ENCODE assay signal across 11 cellular contexts in the genomic region with DNA sequence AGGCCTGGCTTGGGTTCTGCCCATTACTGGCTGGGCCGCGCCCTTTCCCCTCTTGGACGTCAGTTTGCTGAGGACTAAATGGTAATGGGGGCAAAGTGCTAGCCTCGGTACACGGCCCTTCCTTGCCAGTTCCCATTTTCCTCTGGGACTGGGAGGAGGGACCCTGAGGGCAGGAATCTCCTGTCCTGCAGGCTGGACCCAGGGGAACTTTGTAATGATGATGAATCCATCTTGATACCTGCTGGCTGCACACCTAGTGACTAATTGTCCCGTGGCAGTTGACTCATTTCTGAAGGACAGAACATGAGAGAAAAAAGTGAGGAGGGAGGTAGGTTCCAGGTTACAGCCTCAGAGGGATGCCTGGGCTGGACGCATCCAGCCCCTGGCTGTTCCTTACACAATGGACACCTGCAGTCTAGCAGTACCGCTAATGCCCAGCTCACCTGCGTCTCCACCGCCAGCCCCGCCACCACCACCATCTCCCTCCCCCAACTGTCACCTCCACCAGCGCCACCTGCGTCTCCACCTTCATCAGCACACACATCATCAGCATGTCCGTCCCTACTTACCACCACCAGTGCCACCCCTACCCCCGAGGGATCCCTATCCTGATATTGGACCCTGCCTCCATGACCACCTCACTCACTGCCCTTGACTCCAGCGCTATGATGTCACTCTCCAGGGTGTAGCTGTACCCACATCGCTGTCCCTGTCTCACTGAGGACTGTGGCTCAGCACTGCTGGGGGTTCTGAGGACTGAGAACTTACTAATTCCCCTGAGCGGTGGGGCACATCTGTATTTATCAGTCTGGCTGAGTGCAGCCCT. TPM values are rescaled to one million over a fixed set of nuclear protein-coding genes. Genes with fewer than 3 reads are reported as not detected.
DNase-seq lines count a peak whose midpoint lies in the region; ATAC-seq lines count a peak whose summit lies in the region.
"Had no signal": no experiment of that assay in that cellular context is flagged by ENCODE, and none has a peak within 500 bp of the region (broad histone marks: within the 10 kb centered on the region; RNA-seq: fewer than 3 reads in every experiment).

No MANE protein-coding gene starts in this region.

- no peak overlapping the region for H3K27ac Mint-ChIP-seq in activated CD8-positive, alpha-beta T cell treated with anti-CD3 and anti-CD28 coated beads, Interleukin-2, amount 10 ng/mL, durations not matched to agents 7 days and 5 days
- peak overlapping the region; percentile 8 to 87 (median 63) for H3K27ac Mint-ChIP-seq in naive thymus-derived CD4-positive, alpha-beta T cell

- H3K27me3 Mint-ChIP-seq in activated CD8-positive, alpha-beta T cell treated with anti-CD3 and anti-CD28 coated beads, Interleukin-2, amount 10 ng/mL, durations not matched to agents 7 days and 5 days (ENCODE audit: low read depth): no peaks in the 10 kb centered on the region
- no peaks in the 10 kb centered on the region for H3K27me3 Mint-ChIP-seq in naive thymus-derived CD4-positive, alpha-beta T cell

- H3K27ac ChIP-seq in naive thymus-derived CD4-positive, alpha-beta T cell (ENCODE audit: low read depth, low read length): no peak overlapping the region
- H3K27ac ChIP-seq: HL-60, psoas muscle had no signal

- no peaks in the 10 kb centered on the region for H3K9me3 ChIP-seq in naive thymus-derived CD4-positive, alpha-beta T cell (ENCODE audit: control insufficient read depth in 2 of 3, low read length in 3 of 3)
- H3K9me3 ChIP-seq: psoas muscle had no signal

- no peaks in the 10 kb centered on the region for H3K36me3 Mint-ChIP-seq in activated CD8-positive, alpha-beta T cell treated with anti-CD3 and anti-CD28 coated beads, Interleukin-2, amount 10 ng/mL, durations not matched to agents 7 days and 5 days (ENCODE audit: low read depth)
- H3K36me3 Mint-ChIP-seq in naive thymus-derived CD4-positive, alpha-beta T cell: no peaks in the 10 kb centered on the region

- H3K4me3 ChIP-seq in naive thymus-derived CD4-positive, alpha-beta T cell (ENCODE audit: low read length): no peak overlapping the region
- H3K4me3 ChIP-seq: psoas muscle had no signal

- H3K36me3 ChIP-seq in naive thymus-derived CD4-positive, alpha-beta T cell (ENCODE audit: control insufficient read depth in 2 of 3, insufficient read depth in 3 of 3, low read length in 3 of 3): no peaks in the 10 kb centered on the region

- DNase-seq in NCI-H345 (lab: John Stamatoyannopoulos, UW) (peak; percentile 29), NCI-H345 treated with DMSO at 0.1 percent for 48 hours (lab: John Stamatoyannopoulos, UW; ENCODE audit: unreplicated experiment) (no peak), DMS53 (lab: John Stamatoyannopoulos, UW) (peak; percentile 80), AG20443 (ENCODE audit: low spot score) (no peak), DMS79 (lab: John Stamatoyannopoulos, UW) (no peak)
- DNase-seq in activated CD8-positive, alpha-beta T cell treated with anti-CD3 and anti-CD28 coated beads, Interleukin-2, amount 10 ng/mL, durations not matched to agents 7 days and 5 days: no peak
- DNase-seq in naive thymus-derived CD4-positive, alpha-beta T cell: no peak
- DNase-seq: psoas muscle had no signal

- CTCF ChIA-PET in activated CD8-positive, alpha-beta T cell treated with anti-CD3 and anti-CD28 coated beads, Interleukin-2, amount 10 ng/mL, durations not matched to agents 7 days and 5 days (lab: Charles Lee): interaction anchor here (2.4 kb wide), 1 partner anchor 10 kb away, joined by 11 read pairs; no protein-coding TSS in a partner anchor
- CTCF ChIA-PET in naive thymus-derived CD4-positive, alpha-beta T cell (lab: Charles Lee): interaction anchor here (0.9 to 1.3 kb wide), 3 partner anchors 10 to 20 kb away, joined by 3 to 4 read pairs (median 3); no protein-coding TSS in a partner anchor

- no peak overlapping the region for H3K4me3 Mint-ChIP-seq in activated CD8-positive, alpha-beta T cell treated with anti-CD3 and anti-CD28 coated beads, Interleukin-2, amount 10 ng/mL, durations not matched to agents 7 days and 5 days
- H3K4me3 Mint-ChIP-seq in naive thymus-derived CD4-positive, alpha-beta T cell: peak overlapping the region in 2 of 10 donors; percentile 2 to 6

- ATAC-seq in activated CD8-positive, alpha-beta T cell treated with anti-CD3 and anti-CD28 coated beads, Interleukin-2, amount 10 ng/mL, durations not matched to agents 7 days and 5 days: peak; percentile 10
- no peak for ATAC-seq in naive thymus-derived CD4-positive, alpha-beta T cell
- ATAC-seq in GM21717 (IDR thresholded peaks at IDR 0.05; ENCODE audit: unreplicated experiment): no peak

- no peaks in the 10 kb centered on the region for H3K27me3 ChIP-seq in naive thymus-derived CD4-positive, alpha-beta T cell (ENCODE audit: control insufficient read depth in 2 of 2, insufficient read depth in 2 of 2, low read length in 2 of 2)

- H3K4me1 Mint-ChIP-seq in activated CD8-positive, alpha-beta T cell treated with anti-CD3 and anti-CD28 coated beads, Interleukin-2, amount 10 ng/mL, durations not matched to agents 7 days and 5 days (ENCODE audit: low read depth): peaks cover 38% of the 10 kb centered on the region
- H3K4me1 Mint-ChIP-seq in naive thymus-derived CD4-positive, alpha-beta T cell: peaks cover 40 to 75% (median 58%) of the 10 kb centered on the region in 7 donors

- intact Hi-C loops in naive thymus-derived CD4-positive, alpha-beta T cell (cut with micrococcal nuclease): no loop called here

- H3K4me1 ChIP-seq in naive thymus-derived CD4-positive, alpha-beta T cell (ENCODE audit: control insufficient read depth in 2 of 2, insufficient read depth in 2 of 2, low read length in 2 of 2): peaks cover 6 to 37% of the 10 kb centered on the region in 2 donors
- H3K4me1 ChIP-seq: psoas muscle had no signal

- no peaks in the 10 kb centered on the region for H3K9me3 Mint-ChIP-seq in activated CD8-positive, alpha-beta T cell treated with anti-CD3 and anti-CD28 coated beads, Interleukin-2, amount 10 ng/mL, durations not matched to agents 7 days and 5 days (ENCODE audit: insufficient read depth)
- no peaks in the 10 kb centered on the region for H3K9me3 Mint-ChIP-seq in naive thymus-derived CD4-positive, alpha-beta T cell

- POLR2A ChIA-PET in activated CD8-positive, alpha-beta T cell treated with anti-CD3 and anti-CD28 coated beads, Interleukin-2, amount 10 ng/mL, durations not matched to agents 7 days and 5 days (lab: Charles Lee): interaction anchor here (1.6 to 2.3 kb wide), 3 partner anchors 10 to 18 kb away, joined by 4 to 12 read pairs (median 4); partner anchors contain the start of gene RNF44
- POLR2A ChIA-PET in naive thymus-derived CD4-positive, alpha-beta T cell (lab: Charles Lee): interaction anchor here (0.5 to 9.4 kb wide), 5 partner anchors 11 to 580 kb away, joined by 3 to 118 read pairs (median 5); partner anchors contain the start of genes NSD1 and RNF44

RNA-seq across cellular contexts. Expression of gene CDHR2, which starts 4.3 kb away (rescaled TPM):
- total RNA-seq in activated CD8-positive, alpha-beta T cell treated with anti-CD3 and anti-CD28 coated beads, Interleukin-2, amount 10 ng/mL, durations not matched to agents 7 days and 5 days: 1 to 10 TPM; 2.1 to 2.2 TPM
- total RNA-seq in naive thymus-derived CD4-positive, alpha-beta T cell: 1 to 10 TPM; 1.0 to 3.3 (median 2.5) TPM
- not detected for polyA plus RNA-seq in naive thymus-derived CD4-positive, alpha-beta T cell
- total RNA-seq: lung microvascular endothelial cell had no signal

RNA-seq across cellular contexts. Expression of gene RNF44, which starts 16.3 kb away (rescaled TPM):
- 10 to 100 TPM; 88.3 to 92.7 TPM for total RNA-seq in activated CD8-positive, alpha-beta T cell treated with anti-CD3 and anti-CD28 coated beads, Interleukin-2, amount 10 ng/mL, durations not matched to agents 7 days and 5 days
- 100 to 1,000 TPM; 145 to 305 (median 280) TPM for total RNA-seq in naive thymus-derived CD4-positive, alpha-beta T cell
- 1 to 10 TPM; 3.3 to 5.0 TPM for polyA plus RNA-seq in naive thymus-derived CD4-positive, alpha-beta T cell

RNA-seq across cellular contexts. Expression of gene GPRIN1, which starts 56.5 kb away (rescaled TPM):
- 1 to 10 TPM; 1.9 to 2.5 TPM for total RNA-seq in activated CD8-positive, alpha-beta T cell treated with anti-CD3 and anti-CD28 coated beads, Interleukin-2, amount 10 ng/mL, durations not matched to agents 7 days and 5 days
- 1 to 10 TPM in 1 of 5 experiments, under 1 TPM in 3, not detected in 1; 0.08 to 2.3 (median 0.32) TPM for total RNA-seq in naive thymus-derived CD4-positive, alpha-beta T cell
- polyA plus RNA-seq in naive thymus-derived CD4-positive, alpha-beta T cell: not detected

Comparison
In these comparisons a context has a peak if more than half of its experiments do, and no peak if none do; other contexts are left out.
1. DNase-seq: peak in NCI-H345 (single experiment) and DMS53 (single experiment); none in NCI-H345 treated with DMSO at 0.1 percent for 48 hours (single experiment), activated CD8-positive, alpha-beta T cell treated with anti-CD3 and anti-CD28 coated beads, Interleukin-2, amount 10 ng/mL, durations not matched to agents 7 days and 5 days (single experiment), naive thymus-derived CD4-positive, alpha-beta T cell (0 of 9), AG20443 (single experiment) and DMS79 (single experiment).